Comparison of ENCODE assay signal across 14 cellular contexts in the genomic region with DNA sequence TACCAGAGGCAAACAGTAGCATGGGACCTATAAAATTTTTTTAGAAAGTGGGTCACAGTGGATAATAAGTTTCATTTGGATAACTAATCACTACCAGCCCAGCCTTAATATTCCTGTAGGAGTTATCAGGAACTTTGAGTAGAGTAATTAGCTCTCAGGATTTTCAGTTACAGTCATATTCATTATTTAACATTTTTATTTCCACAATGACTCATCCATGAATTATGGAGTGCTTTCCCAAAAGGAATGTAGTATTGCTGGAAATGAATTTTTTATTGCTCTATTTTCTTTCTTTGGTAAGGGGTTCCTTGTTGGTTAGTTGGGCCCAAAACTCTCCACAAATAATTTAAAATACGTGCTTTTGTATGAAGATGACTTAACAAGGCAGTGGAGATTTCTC. TPM values are rescaled to one million over a fixed set of nuclear protein-coding genes. Genes with fewer than 3 reads are reported as not detected.
DNase-seq lines count a peak whose midpoint lies in the region; ATAC-seq and TF ChIP-seq lines count a peak whose summit lies in the region.
"Had no signal": no experiment of that assay in that cellular context is flagged by ENCODE, and none has a peak within 500 bp of the region (broad histone marks: within the 10 kb centered on the region; RNA-seq: fewer than 3 reads in every experiment).

No MANE protein-coding gene starts in this region.

- no peaks in the 10 kb centered on the region for H3K4me1 Mint-ChIP-seq in activated T-helper 17 cell treated with anti-CD3 and anti-CD28 coated beads, Interleukin-2, amount 50 U/mL, for 72 hours

- peak overlapping the region; percentile 43; the same call in 1 of the 2 replicates for H3K4me2 ChIP-seq in SK-N-SH
- H3K4me2 ChIP-seq: hepatocyte had no signal

- no peak overlapping the region for H3K27ac Mint-ChIP-seq in activated T-helper 17 cell treated with anti-CD3 and anti-CD28 coated beads, Interleukin-2, amount 50 U/mL, for 72 hours
- H3K27ac Mint-ChIP-seq: activated naive CD8-positive, alpha-beta T cell treated with anti-CD3 and anti-CD28 coated beads, Interleukin-2, amount 50 U/mL, for 24 hours had no signal

- H3K9ac ChIP-seq in SK-N-SH, result no peak overlapping the region

- peak overlapping the region in 1 of 2 experiments; percentile 71; a peak in 3 of 4 replicates for H3K27ac ChIP-seq in SK-N-SH (ENCODE audit: low read depth in 2 of 2, low read length in 1 of 2)
- H3K27ac ChIP-seq: 22Rv1, hepatocyte, skin epidermis had no signal

- H3K4me3 ChIP-seq in SK-N-SH (ENCODE audit: low read depth in 2 of 2, low read length in 1 of 2) (no peak overlapping the region), fibroblast of the aortic adventitia (ENCODE audit: low read depth, low read length) (no peak overlapping the region)
- H3K4me3 ChIP-seq: hepatocyte, skin epidermis had no signal

- H4K20me1 ChIP-seq in SK-N-SH (ENCODE audit: insufficient read depth), result no peaks in the 10 kb centered on the region

- ATAC-seq in activated T-helper 17 cell treated with anti-CD3 and anti-CD28 coated beads, Interleukin-2, amount 50 U/mL, for 72 hours (replicated peaks), result no peak
- ATAC-seq in HG03439 (IDR thresholded peaks at IDR 0.05; ENCODE audit: unreplicated experiment), result no peak
- ATAC-seq in GM21723 (IDR thresholded peaks at IDR 0.05; ENCODE audit: unreplicated experiment), result no peak
- no peak for ATAC-seq in HG03139 (IDR thresholded peaks at IDR 0.05; ENCODE audit: unreplicated experiment)
- ATAC-seq: activated CD4-positive, CD25-positive, alpha-beta regulatory T cell treated with anti-CD3 and anti-CD28 coated beads, Interleukin-2, amount 50 U/mL, for 24 hours; activated naive CD8-positive, alpha-beta T cell treated with anti-CD3 and anti-CD28 coated beads, Interleukin-2, amount 50 U/mL, for 24 hours had no signal

- no peak for TF ChIP-seq CTCF in SK-N-SH (IDR thresholded peaks at IDR 0.05)
- TF ChIP-seq CTCF in fibroblast of the aortic adventitia (IDR thresholded peaks at IDR 0.05; ENCODE audit: insufficient read depth, low read length), result no peak

- H3K4me3 Mint-ChIP-seq in activated T-helper 17 cell treated with anti-CD3 and anti-CD28 coated beads, Interleukin-2, amount 50 U/mL, for 72 hours, result no peak overlapping the region
- H3K4me3 Mint-ChIP-seq: activated naive CD8-positive, alpha-beta T cell treated with anti-CD3 and anti-CD28 coated beads, Interleukin-2, amount 50 U/mL, for 24 hours had no signal

- peaks cover 20 to 27% of the 10 kb centered on the region in 2 experiments; a peak in 3 of 4 replicates for H3K4me1 ChIP-seq in SK-N-SH (ENCODE audit: control insufficient read depth in 1 of 2, insufficient read depth in 2 of 2, low read depth in 1 of 2, low read length in 1 of 2)

- H3F3A ChIP-seq in SK-N-SH (replicated peaks; ENCODE audit: insufficient read depth), result peaks cover 26% of the 10 kb centered on the region

- H3K9me3 ChIP-seq in SK-N-SH, result no peaks in the 10 kb centered on the region

- CTCF ChIA-PET in SK-N-SH (lab: Yijun Ruan, JAX), result no interaction called here

- H2AFZ ChIP-seq in SK-N-SH (ENCODE audit: low read depth), result no peak overlapping the region
- H2AFZ ChIP-seq: hepatocyte had no signal

- H3K27me3 Mint-ChIP-seq in activated T-helper 17 cell treated with anti-CD3 and anti-CD28 coated beads, Interleukin-2, amount 50 U/mL, for 72 hours, result no peaks in the 10 kb centered on the region
- H3K27me3 Mint-ChIP-seq: activated naive CD8-positive, alpha-beta T cell treated with anti-CD3 and anti-CD28 coated beads, Interleukin-2, amount 50 U/mL, for 24 hours had no signal

- POLR2A ChIA-PET in SK-N-SH (lab: Yijun Ruan, JAX), result no interaction called here

- no peak for TF ChIP-seq RAD21 in SK-N-SH (IDR thresholded peaks at IDR 0.05; ENCODE audit: low read length)

- H3K9me3 Mint-ChIP-seq in activated T-helper 17 cell treated with anti-CD3 and anti-CD28 coated beads, Interleukin-2, amount 50 U/mL, for 72 hours, result no peaks in the 10 kb centered on the region
- H3K9me3 Mint-ChIP-seq: activated naive CD8-positive, alpha-beta T cell treated with anti-CD3 and anti-CD28 coated beads, Interleukin-2, amount 50 U/mL, for 24 hours had no signal

- no peaks in the 10 kb centered on the region for H3K36me3 ChIP-seq in SK-N-SH (replicated peaks in 1 of 2; ENCODE audit: control insufficient read depth in 1 of 2, insufficient read depth in 2 of 2, low read length in 1 of 2)

- peak; percentile 15 for DNase-seq in DMS53 treated with DMSO at 0.1 percent for 48 hours (lab: John Stamatoyannopoulos, UW; ENCODE audit: unreplicated experiment)
- no peak for DNase-seq in DMS53 (lab: John Stamatoyannopoulos, UW)
- DNase-seq in SK-N-SH, result no peak
- peak; percentile 55 for DNase-seq in fibroblast of the aortic adventitia (ENCODE audit: low read depth)
- DNase-seq: activated naive CD8-positive, alpha-beta T cell treated with anti-CD3 and anti-CD28 coated beads, Interleukin-2, amount 50 U/mL, for 24 hours; effector CD8-positive, alpha-beta T cell had no signal

- no peaks in the 10 kb centered on the region for H3K9me2 ChIP-seq in SK-N-SH

- peaks cover 78% of the 10 kb centered on the region for H3K79me2 ChIP-seq in SK-N-SH (ENCODE audit: insufficient read depth)

- H3K27me3 ChIP-seq in SK-N-SH (ENCODE audit: insufficient read depth), result no peaks in the 10 kb centered on the region
- H3K27me3 ChIP-seq: hepatocyte had no signal

- no peak for TF ChIP-seq EP300 in SK-N-SH (IDR thresholded peaks at IDR 0.05; ENCODE audit: borderline replicate concordance in 1 of 2, low read depth in 1 of 2, low read length in 1 of 2)

- WGBS in SK-N-SH (ENCODE audit: low lambda C conversion rate), result 67% methylated on average over 1 of the region's 1 CpG

- H3K36me3 Mint-ChIP-seq in activated T-helper 17 cell treated with anti-CD3 and anti-CD28 coated beads, Interleukin-2, amount 50 U/mL, for 72 hours (ENCODE audit: low read depth), result no peaks in the 10 kb centered on the region

TF ChIP-seq in SK-N-SH, 30 proteins besides CTCF, POLR2A, EP300 and RAD21 (continues in another document):
- no peak for TF ChIP-seq RCOR1 (IDR thresholded peaks at IDR 0.05; ENCODE audit: low read length)
- no peak for TF ChIP-seq NRF1 (IDR thresholded peaks at IDR 0.05; ENCODE audit: low read depth, low read length)
- TF ChIP-seq FOXM1 (IDR thresholded peaks at IDR 0.05; ENCODE audit: low read depth), result no peak
- TF ChIP-seq, protein P1, sequence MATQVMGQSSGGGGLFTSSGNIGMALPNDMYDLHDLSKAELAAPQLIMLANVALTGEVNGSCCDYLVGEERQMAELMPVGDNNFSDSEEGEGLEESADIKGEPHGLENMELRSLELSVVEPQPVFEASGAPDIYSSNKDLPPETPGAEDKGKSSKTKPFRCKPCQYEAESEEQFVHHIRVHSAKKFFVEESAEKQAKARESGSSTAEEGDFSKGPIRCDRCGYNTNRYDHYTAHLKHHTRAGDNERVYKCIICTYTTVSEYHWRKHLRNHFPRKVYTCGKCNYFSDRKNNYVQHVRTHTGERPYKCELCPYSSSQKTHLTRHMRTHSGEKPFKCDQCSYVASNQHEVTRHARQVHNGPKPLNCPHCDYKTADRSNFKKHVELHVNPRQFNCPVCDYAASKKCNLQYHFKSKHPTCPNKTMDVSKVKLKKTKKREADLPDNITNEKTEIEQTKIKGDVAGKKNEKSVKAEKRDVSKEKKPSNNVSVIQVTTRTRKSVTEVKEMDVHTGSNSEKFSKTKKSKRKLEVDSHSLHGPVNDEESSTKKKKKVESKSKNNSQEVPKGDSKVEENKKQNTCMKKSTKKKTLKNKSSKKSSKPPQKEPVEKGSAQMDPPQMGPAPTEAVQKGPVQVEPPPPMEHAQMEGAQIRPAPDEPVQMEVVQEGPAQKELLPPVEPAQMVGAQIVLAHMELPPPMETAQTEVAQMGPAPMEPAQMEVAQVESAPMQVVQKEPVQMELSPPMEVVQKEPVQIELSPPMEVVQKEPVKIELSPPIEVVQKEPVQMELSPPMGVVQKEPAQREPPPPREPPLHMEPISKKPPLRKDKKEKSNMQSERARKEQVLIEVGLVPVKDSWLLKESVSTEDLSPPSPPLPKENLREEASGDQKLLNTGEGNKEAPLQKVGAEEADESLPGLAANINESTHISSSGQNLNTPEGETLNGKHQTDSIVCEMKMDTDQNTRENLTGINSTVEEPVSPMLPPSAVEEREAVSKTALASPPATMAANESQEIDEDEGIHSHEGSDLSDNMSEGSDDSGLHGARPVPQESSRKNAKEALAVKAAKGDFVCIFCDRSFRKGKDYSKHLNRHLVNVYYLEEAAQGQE (IDR thresholded peaks at IDR 0.05; ENCODE audit: low read depth, low read length), result no peak
- 0 out of 2 replicates have a peak, but pooled peaks have one; percentile 42 for TF ChIP-seq TEAD4 (IDR thresholded peaks at IDR 0.05; ENCODE audit: borderline replicate concordance, insufficient read depth)
- TF ChIP-seq, protein P2, sequence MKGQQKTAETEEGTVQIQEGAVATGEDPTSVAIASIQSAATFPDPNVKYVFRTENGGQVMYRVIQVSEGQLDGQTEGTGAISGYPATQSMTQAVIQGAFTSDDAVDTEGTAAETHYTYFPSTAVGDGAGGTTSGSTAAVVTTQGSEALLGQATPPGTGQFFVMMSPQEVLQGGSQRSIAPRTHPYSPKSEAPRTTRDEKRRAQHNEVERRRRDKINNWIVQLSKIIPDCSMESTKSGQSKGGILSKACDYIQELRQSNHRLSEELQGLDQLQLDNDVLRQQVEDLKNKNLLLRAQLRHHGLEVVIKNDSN (IDR thresholded peaks at IDR 0.05; ENCODE audit: borderline replicate concordance, low read depth), result no peak
- TF ChIP-seq SIN3A (IDR thresholded peaks at IDR 0.05; ENCODE audit: borderline replicate concordance, low read depth, low read length), result no peak
- TF ChIP-seq, protein P3, sequence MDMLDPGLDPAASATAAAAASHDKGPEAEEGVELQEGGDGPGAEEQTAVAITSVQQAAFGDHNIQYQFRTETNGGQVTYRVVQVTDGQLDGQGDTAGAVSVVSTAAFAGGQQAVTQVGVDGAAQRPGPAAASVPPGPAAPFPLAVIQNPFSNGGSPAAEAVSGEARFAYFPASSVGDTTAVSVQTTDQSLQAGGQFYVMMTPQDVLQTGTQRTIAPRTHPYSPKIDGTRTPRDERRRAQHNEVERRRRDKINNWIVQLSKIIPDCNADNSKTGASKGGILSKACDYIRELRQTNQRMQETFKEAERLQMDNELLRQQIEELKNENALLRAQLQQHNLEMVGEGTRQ (IDR thresholded peaks at IDR 0.05; ENCODE audit: borderline replicate concordance, low read depth, low read length), result no peak
- TF ChIP-seq, protein P4, sequence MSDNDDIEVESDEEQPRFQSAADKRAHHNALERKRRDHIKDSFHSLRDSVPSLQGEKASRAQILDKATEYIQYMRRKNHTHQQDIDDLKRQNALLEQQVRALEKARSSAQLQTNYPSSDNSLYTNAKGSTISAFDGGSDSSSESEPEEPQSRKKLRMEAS (IDR thresholded peaks at IDR 0.05; ENCODE audit: low read depth), result no peak
- no peak for TF ChIP-seq GATA2 (CRISPR knock-in tag; IDR thresholded peaks at IDR 0.05)

RNA-seq across cellular contexts. Expression of a gene that starts 53.7 kb away (rescaled TPM):
- 7.5 and 9.3 TPM in 2 replicates for polyA plus RNA-seq in SK-N-SH (2012; rRNA removed)
- polyA plus RNA-seq in SK-N-SH (2012; cell fraction: cytosol; rRNA removed), result 7.1 and 7.8 TPM in 2 replicates
- polyA plus RNA-seq in SK-N-SH (2012; cell fraction: nucleus; rRNA removed), result 6.6 and 9.0 TPM in 2 replicates
- 50.9 and 93.1 TPM in 2 replicates for total RNA-seq in fibroblast of the aortic adventitia (ENCODE audit: low replicate concordance)
- total RNA-seq in activated T-helper 17 cell treated with anti-CD3 and anti-CD28 coated beads, Interleukin-2, amount 50 U/mL, for 72 hours, result 10 to 100 TPM; 25.8 to 31.9 TPM

Comparison
In these comparisons a context has a peak if more than half of its experiments do, and no peak if none do; other contexts are left out.
1. DNase-seq: peak in DMS53 treated with DMSO at 0.1 percent for 48 hours (single experiment) and fibroblast of the aortic adventitia (single experiment); none in DMS53 (single experiment) and SK-N-SH (single experiment).